Comparison of ENCODE assay signal across 24 cellular contexts in genomic region chr10:121578965-121579364, GRCh38. TPM values are rescaled to one million over a fixed set of nuclear protein-coding genes. Genes with fewer than 3 reads are reported as not detected.
DNase-seq lines count a peak whose midpoint lies in the region; ATAC-seq, FAIRE-seq and TF ChIP-seq lines count a peak whose summit lies in the region.
"Had no signal": no experiment of that assay in that cellular context is flagged by ENCODE, and none has a peak within 500 bp of the region (broad histone marks: within the 10 kb centered on the region; RNA-seq: fewer than 3 reads in every experiment).

No MANE protein-coding gene starts in this region.

- no peak for FAIRE-seq in keratinocyte (lab: Jason Lieb, UNC)
- FAIRE-seq: GM12892 had no signal

- ATAC-seq in sciatic nerve: peak; percentile 48
- ATAC-seq: SK-N-SH treated with all-trans-retinoic acid at 6 μM for 48 hours had no signal

- H3K27ac ChIP-seq in HUES48 (ENCODE audit: low read depth, low read length) (peak overlapping the region; percentile 96), mammary epithelial cell (ENCODE audit: insufficient read depth, low read depth, low read length) (peak overlapping the region; percentile 40), keratinocyte (ENCODE audit: control insufficient read depth, insufficient read depth, low read length) (peak overlapping the region; percentile 45)
- H3K27ac ChIP-seq: BLaER1 treated with 17β-estradiol and CSF1 and Interleukin-3, amounts not matched to agents 10 nM and 100 nM; right atrium auricular region had no signal

- CTCF ChIA-PET in mammary epithelial cell (lab: Charles Lee; ENCODE audit: low non-redundant PET): no interaction called here

- H3K4me3 ChIP-seq in HUES48 (ENCODE audit: low read depth, low read length) (no peak overlapping the region), mammary epithelial cell (replicated peaks in 1 of 3; ENCODE audit: insufficient read depth in 1 of 3, low read depth in 2 of 3, low read length in 3 of 3) (no peak overlapping the region), keratinocyte (ENCODE audit: control insufficient read depth in 2 of 3, extremely low read depth in 1 of 3, insufficient read depth in 2 of 3, low read depth in 1 of 3, low read length in 3 of 3) (no peak overlapping the region), foreskin fibroblast (ENCODE audit: low read depth in 1 of 2, low read length in 2 of 2) (no peak overlapping the region)
- H3K4me3 ChIP-seq: BLaER1 treated with 17β-estradiol and CSF1 and Interleukin-3, amounts not matched to agents 10 nM and 100 nM; lung; right atrium auricular region had no signal

- WGBS in mammary epithelial cell (ENCODE audit: low coverage, missing lambda C conversion rate): 49% methylated on average over 8 of the region's 8 CpGs

- no TSS peak for BruUV-seq in mammary epithelial cell (replicated peaks; lab: Mats Ljungman, UMichigan)

- H3K79me2 ChIP-seq in mammary epithelial cell (ENCODE audit: insufficient read depth, low read length) (peaks cover 63% of the 10 kb centered on the region), keratinocyte (ENCODE audit: control insufficient read depth, insufficient read depth, low read length) (peaks cover 42% of the 10 kb centered on the region)

- in situ Hi-C loops in mammary epithelial cell (cut with MboI; ENCODE audit: low sequenced_read_pairs in 2 of 2): loop anchor here in 1 of 2 donors (25.0 kb wide), 1 partner anchor 492 kb away; no protein-coding TSS in a partner anchor

- H3K4me1 ChIP-seq in HUES48 (ENCODE audit: control insufficient read depth, insufficient read depth, low read length): peaks cover 73% of the 10 kb centered on the region
- H3K4me1 ChIP-seq in mammary epithelial cell (ENCODE audit: insufficient read depth, low read length): peaks cover 63% of the 10 kb centered on the region
- H3K4me1 ChIP-seq in keratinocyte (ENCODE audit: control insufficient read depth, extremely low read depth, insufficient read depth, low read length): peaks cover 62% of the 10 kb centered on the region
- H3K4me1 ChIP-seq: right atrium auricular region had no signal

- dilution Hi-C loops in mammary epithelial cell (cut with HindIII; ENCODE audit: low sequenced_read_pairs) (no loop called here), keratinocyte (cut with MboI; ENCODE audit: extremely low pct_ligation_motif_present, low sequenced_read_pairs) (no loop called here)

- H3K9me3 ChIP-seq in HUES48 (ENCODE audit: control insufficient read depth, insufficient read depth, low read length) (no peaks in the 10 kb centered on the region), mammary epithelial cell (replicated peaks; ENCODE audit: insufficient read depth, low read length) (no peaks in the 10 kb centered on the region), keratinocyte (ENCODE audit: control insufficient read depth, low read depth, low read length) (no peaks in the 10 kb centered on the region)
- H3K9me3 ChIP-seq: BLaER1 treated with 17β-estradiol and CSF1 and Interleukin-3, amounts not matched to agents 10 nM and 100 nM; right atrium auricular region had no signal

- H3K9ac ChIP-seq in HUES48 (ENCODE audit: low read depth, low read length): no peak overlapping the region
- H3K9ac ChIP-seq in mammary epithelial cell (ENCODE audit: insufficient read depth, low read length): no peak overlapping the region
- H3K9ac ChIP-seq in keratinocyte (ENCODE audit: control insufficient read depth, extremely low read depth, insufficient read depth, low read length): no peak overlapping the region
- H3K9ac ChIP-seq: BLaER1 treated with 17β-estradiol and CSF1 and Interleukin-3, amounts not matched to agents 10 nM and 100 nM had no signal

- H3K27me3 ChIP-seq in HUES48 (ENCODE audit: control insufficient read depth, insufficient read depth, low read length): no peaks in the 10 kb centered on the region
- no peaks in the 10 kb centered on the region for H3K27me3 ChIP-seq in mammary epithelial cell (ENCODE audit: insufficient read depth, low read length)
- no peaks in the 10 kb centered on the region for H3K27me3 ChIP-seq in keratinocyte (ENCODE audit: control insufficient read depth, extremely low read depth, insufficient read depth, low read length)
- H3K27me3 ChIP-seq: BLaER1 treated with 17β-estradiol and CSF1 and Interleukin-3, amounts not matched to agents 10 nM and 100 nM; right atrium auricular region had no signal

- no peaks in the 10 kb centered on the region for H4K20me1 ChIP-seq in mammary epithelial cell (ENCODE audit: insufficient read depth, low read length)
- no peaks in the 10 kb centered on the region for H4K20me1 ChIP-seq in keratinocyte (ENCODE audit: control insufficient read depth, extremely low read depth, insufficient read depth, low read length)
- H4K20me1 ChIP-seq: BLaER1 treated with 17β-estradiol and CSF1 and Interleukin-3, amounts not matched to agents 10 nM and 100 nM had no signal

- H2AFZ ChIP-seq in mammary epithelial cell (ENCODE audit: low read depth, low read length) (no peak overlapping the region), keratinocyte (ENCODE audit: control insufficient read depth, low read length) (no peak overlapping the region)

- intact Hi-C loops in mammary epithelial cell (cut with micrococcal nuclease) (no loop called here), sciatic nerve (cut with DNase I) (no loop called here)

- DNase-seq in mammary epithelial cell (no peak), keratinocyte (ENCODE audit: low read depth, low spot score) (no peak), sciatic nerve (ENCODE audit: low spot score) (no peak), NCI-H187 (lab: John Stamatoyannopoulos, UW) (no peak), LoVo (ENCODE audit: low spot score) (no peak), foreskin fibroblast (no peak), amygdala (lab: John Stamatoyannopoulos, UW) (no peak)
- DNase-seq: activated CD4-positive, alpha-beta memory T cell treated with anti-CD3 and anti-CD28 coated beads for 36 hours; activated CD4-positive, CD25-positive, alpha-beta regulatory T cell; activated gamma-delta T cell treated with Interleukin-2 at 50 U/mL for 16 hours; activated T-cell treated with anti-CD3 and anti-CD28 coated beads for 4 hours; hippocampal formation; NCI-H146; NCI-H2171; NCI-H69; occipital lobe; RPMI8226 had no signal

- H3K4me2 ChIP-seq in mammary epithelial cell (ENCODE audit: insufficient read depth, low read depth, low read length): peak overlapping the region; percentile 15
- H3K4me2 ChIP-seq in keratinocyte (ENCODE audit: control insufficient read depth, extremely low read depth, insufficient read depth, low read depth, low read length): peak overlapping the region; percentile 13

- TF ChIP-seq CTCF in mammary epithelial cell (conservative IDR thresholded peaks at IDR 0.05 in 1 of 2, IDR thresholded peaks at IDR 0.05 in 1 of 2; ENCODE audit: extremely low read depth in 1 of 2, insufficient read depth in 1 of 2, low read depth in 1 of 2, low read length in 2 of 2) (no peak), keratinocyte (optimal IDR thresholded peaks at IDR 0.05 in 1 of 3, IDR thresholded peaks at IDR 0.05 in 1 of 3, conservative IDR thresholded peaks at IDR 0.05 in 1 of 3; ENCODE audit: extremely low read depth in 1 of 3, insufficient read depth in 2 of 3, low read length in 3 of 3) (no peak), foreskin fibroblast (IDR thresholded peaks at IDR 0.05; ENCODE audit: low read depth, low read length) (no peak)

- peaks cover 6% of the 10 kb centered on the region for H3K9me1 ChIP-seq in keratinocyte (ENCODE audit: control insufficient read depth, extremely low read depth, insufficient read depth, low read length)

- H3K36me3 ChIP-seq in HUES48 (ENCODE audit: control insufficient read depth, insufficient read depth, low read length) (peaks cover 28% of the 10 kb centered on the region), mammary epithelial cell (ENCODE audit: insufficient read depth, low read length) (no peaks in the 10 kb centered on the region), keratinocyte (ENCODE audit: control insufficient read depth in 2 of 2, extremely low read depth in 1 of 2, insufficient read depth in 2 of 2, low read length in 2 of 2) (peaks cover 0 to 4% of the 10 kb centered on the region in 2 experiments)
- H3K36me3 ChIP-seq: BLaER1 treated with 17β-estradiol and CSF1 and Interleukin-3, amounts not matched to agents 10 nM and 100 nM; right atrium auricular region had no signal

RNA-seq across cellular contexts. Expression of gene FGFR2, which starts 19.3 kb away (rescaled TPM):
- total RNA-seq in mammary epithelial cell (10 to 100 TPM; 22.0 to 86.9 TPM), sciatic nerve (10.8 TPM)
- polyA plus RNA-seq in mammary epithelial cell (21.9 TPM), keratinocyte (12.8 to 23.9 TPM (median 20.6 TPM) in 3 replicates)
- polyA minus RNA-seq in mammary epithelial cell (31.9 TPM), keratinocyte (23.8 to 54.9 TPM (median 29.1 TPM) in 3 replicates)
- 6.3 TPM for polyA plus RNA-seq in keratinocyte (2011; ENCODE audit: low read depth)
- polyA plus RNA-seq in keratinocyte (2011; cell fraction: cytosol; rRNA removed): 8.7 and 11.5 TPM in 2 replicates
- polyA plus RNA-seq in keratinocyte (2011; cell fraction: nucleus; rRNA removed): 32.6 and 34.4 TPM in 2 replicates
- polyA plus RNA-seq in keratinocyte (2012; ENCODE audit: low replicate concordance): 9.7 and 18.6 TPM in 2 replicates
- polyA minus RNA-seq in keratinocyte (2011; cell fraction: cytosol; rRNA and poly(A)+ RNA removed): 15.2 TPM
- polyA minus RNA-seq in keratinocyte (2011; cell fraction: nucleus; rRNA and poly(A)+ RNA removed): 30.7 and 43.7 TPM in 2 replicates
- total RNA-seq: myocyte had no signal

Comparison
In these comparisons a context has a peak if more than half of its experiments do, and no peak if none do; other contexts are left out.
1. H3K27ac ChIP-seq: peak in every context shown above with its lines; median percentile 96 in HUES48; 45 in keratinocyte; 40 in mammary epithelial cell.